In the genomic region with DNA sequence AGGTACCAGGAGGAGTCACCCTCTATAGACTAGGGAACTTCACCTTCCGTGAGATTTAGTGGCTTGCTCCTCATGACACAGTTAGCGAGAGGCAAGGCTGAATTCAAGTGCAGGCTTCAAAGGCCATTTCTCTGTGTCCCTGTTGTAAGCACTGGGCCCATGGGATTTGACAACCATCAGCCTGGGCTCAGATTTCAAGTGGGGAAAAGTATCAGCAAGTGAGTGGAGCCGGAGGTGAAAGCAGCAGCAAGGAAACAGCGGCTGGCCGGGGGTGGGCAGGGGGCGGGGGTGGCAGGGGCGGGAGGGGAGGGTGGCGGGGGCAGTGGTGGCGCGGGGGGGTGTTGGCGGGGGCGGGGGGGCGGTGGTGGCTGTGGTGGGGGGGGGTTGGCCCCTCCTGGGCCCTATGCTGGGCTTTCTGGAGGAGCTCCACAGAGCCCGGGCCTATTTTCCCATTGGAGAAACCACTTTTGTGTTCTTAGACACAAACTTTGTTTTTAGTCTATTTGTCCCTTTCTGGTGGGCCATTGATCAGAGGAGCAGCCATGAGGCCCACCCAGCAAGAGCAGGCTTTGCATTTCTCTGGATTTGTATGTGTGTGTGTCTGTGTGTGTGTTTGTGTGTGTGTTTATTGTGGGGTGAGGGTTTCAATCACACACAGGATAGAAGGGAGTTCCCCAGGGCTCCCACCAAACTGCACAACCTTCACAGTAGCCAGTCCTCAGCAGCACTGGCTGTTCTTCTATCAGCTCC, we compare ENCODE assay signal across 11 cellular contexts.
DNase-seq lines count a peak whose midpoint lies in the region; ATAC-seq and TF ChIP-seq lines count a peak whose summit lies in the region.
"Had no signal": no experiment of that assay in that cellular context is flagged by ENCODE, and none has a peak within 500 bp of the region (broad histone marks: within the 10 kb centered on the region; RNA-seq: fewer than 3 reads in every experiment).

No MANE protein-coding gene starts in this region.

- no peak overlapping the region for H3K9ac ChIP-seq in HUES48 (ENCODE audit: low read depth, low read length)

- no peaks in the 10 kb centered on the region for H3K9me3 Mint-ChIP-seq in CD4-positive, alpha-beta memory T cell
- H3K9me3 Mint-ChIP-seq: activated T-cell treated with anti-CD3 and anti-CD28 coated beads, Interleukin-2, amount 50 U/mL, for 4 hours had no signal

- H3K27ac ChIP-seq in A673 (ENCODE audit: low read depth, low read length, poor library complexity, severe bottlenecking) (no peak overlapping the region), HUES48 (ENCODE audit: low read depth, low read length) (peak overlapping the region; percentile 61), lower lobe of right lung (peak overlapping the region; percentile 22)
- no peak overlapping the region for H3K27ac ChIP-seq in CD4-positive, alpha-beta memory T cell (ENCODE audit: low read depth, low read length)

- TF ChIP-seq CTCF in A673 (conservative IDR thresholded peaks at IDR 0.05; ENCODE audit: low read depth, low read length) (no peak), lower lobe of right lung (IDR thresholded peaks at IDR 0.05) (no peak)

- DNase-seq in A673 (ENCODE audit: low spot score) = peak; percentile 76
- DNase-seq in NCI-H748 treated with DMSO at 0.1 percent for 48 hours (lab: John Stamatoyannopoulos, UW) = peak; percentile 75
- DNase-seq in lower lobe of right lung = no peak
- no peak for DNase-seq in SW 1271 (lab: John Stamatoyannopoulos, UW)
- no peak for DNase-seq in CD4-positive, alpha-beta memory T cell
- no peak for DNase-seq in head of caudate nucleus
- DNase-seq: activated T-cell treated with anti-CD3 and anti-CD28 coated beads, Interleukin-2, amount 50 U/mL, for 4 hours; NCI-H446 treated with DMSO at 0.1 percent for 48 hours had no signal

- ATAC-seq in lower lobe of right lung (no peak), GM18502 (IDR thresholded peaks at IDR 0.05; ENCODE audit: poor library complexity, unreplicated experiment) (no peak)
- ATAC-seq: activated T-cell treated with anti-CD3 and anti-CD28 coated beads, Interleukin-2, amount 50 U/mL, for 4 hours; gastroesophageal sphincter had no signal

- no peaks in the 10 kb centered on the region for H3K36me3 Mint-ChIP-seq in CD4-positive, alpha-beta memory T cell

- no peaks in the 10 kb centered on the region for H3K27me3 ChIP-seq in A673 (replicated peaks; ENCODE audit: insufficient read depth, low read depth, low read length, poor library complexity)
- no peaks in the 10 kb centered on the region for H3K27me3 ChIP-seq in HUES48 (ENCODE audit: control insufficient read depth, insufficient read depth, low read length)
- no peaks in the 10 kb centered on the region for H3K27me3 ChIP-seq in lower lobe of right lung (ENCODE audit: low read depth)
- no peaks in the 10 kb centered on the region for H3K27me3 ChIP-seq in CD4-positive, alpha-beta memory T cell (ENCODE audit: insufficient read depth, low read length)
- H3K27me3 ChIP-seq: gastroesophageal sphincter had no signal

- H3K4me3 ChIP-seq in A673 (ENCODE audit: low read depth, low read length, poor library complexity, severe bottlenecking) = no peak overlapping the region
- peak overlapping the region; percentile 17; the same call in 1 of the 2 replicates for H3K4me3 ChIP-seq in HUES48 (ENCODE audit: low read depth, low read length)
- H3K4me3 ChIP-seq in lower lobe of right lung = no peak overlapping the region
- H3K4me3 ChIP-seq in CD4-positive, alpha-beta memory T cell (ENCODE audit: low read length in 2 of 2) = no peak overlapping the region
- H3K4me3 ChIP-seq: gastroesophageal sphincter had no signal

- intact Hi-C loops in A673 (cut with micrococcal nuclease; ENCODE audit: unreplicated experiment) = loop anchor here (2.0 kb wide), 1 partner anchor 400 kb away; no protein-coding TSS in a partner anchor
- intact Hi-C loops in lower lobe of right lung (cut with DNase I) = no loop called here
- intact Hi-C loops in CD4-positive, alpha-beta memory T cell (cut with micrococcal nuclease) = no loop called here
- intact Hi-C loops in head of caudate nucleus (cut with DNase I) = no loop called here

- no TSS peak for BruUV-seq in A673 (replicated peaks; lab: Mats Ljungman, UMichigan)

- no peak overlapping the region for H3K27ac Mint-ChIP-seq in CD4-positive, alpha-beta memory T cell

- H3K36me3 ChIP-seq in A673 (ENCODE audit: insufficient read depth, low read length, poor library complexity, severe bottlenecking) = no peaks in the 10 kb centered on the region
- no peaks in the 10 kb centered on the region for H3K36me3 ChIP-seq in HUES48 (ENCODE audit: control insufficient read depth, insufficient read depth, low read length)
- no peaks in the 10 kb centered on the region for H3K36me3 ChIP-seq in lower lobe of right lung
- H3K36me3 ChIP-seq in CD4-positive, alpha-beta memory T cell (ENCODE audit: insufficient read depth, low read length) = no peaks in the 10 kb centered on the region
- H3K36me3 ChIP-seq: gastroesophageal sphincter had no signal

- peaks cover 3 to 5% (median 4%) of the 10 kb centered on the region in 4 donors for H3K4me1 Mint-ChIP-seq in CD4-positive, alpha-beta memory T cell

- peaks cover 14 to 28% of the 10 kb centered on the region in 2 donors for H3K27me3 Mint-ChIP-seq in CD4-positive, alpha-beta memory T cell

- no peak overlapping the region for H3K4me3 Mint-ChIP-seq in CD4-positive, alpha-beta memory T cell
- H3K4me3 Mint-ChIP-seq: activated T-cell treated with anti-CD3 and anti-CD28 coated beads, Interleukin-2, amount 50 U/mL, for 4 hours had no signal

- CTCF ChIA-PET in A673 (lab: Charles Lee) = interaction anchor here (0.6 kb wide), 1 partner anchor 223 kb away, joined by 4 read pairs; no protein-coding TSS in a partner anchor
- CTCF ChIA-PET in CD4-positive, alpha-beta memory T cell (lab: Charles Lee; ENCODE audit: partially characterized antibody) = interaction anchor here (1.2 kb wide), 1 partner anchor 408 kb away, joined by 4 read pairs; no protein-coding TSS in a partner anchor

- POLR2A ChIA-PET in A673 (lab: Charles Lee; ENCODE audit: low non-redundant PET) = no interaction called here
- POLR2A ChIA-PET in CD4-positive, alpha-beta memory T cell (lab: Charles Lee; ENCODE audit: partially characterized antibody) = no interaction called here

- H3K9me3 ChIP-seq in A673 (ENCODE audit: low read depth, low read length, poor library complexity, severe bottlenecking) = no peaks in the 10 kb centered on the region
- peaks cover 3% of the 10 kb centered on the region; the same call in 1 of the 2 replicates for H3K9me3 ChIP-seq in HUES48 (ENCODE audit: control insufficient read depth, insufficient read depth, low read length)
- H3K9me3 ChIP-seq in lower lobe of right lung = no peaks in the 10 kb centered on the region
- no peaks in the 10 kb centered on the region for H3K9me3 ChIP-seq in CD4-positive, alpha-beta memory T cell (ENCODE audit: control insufficient read depth in 1 of 2, low read length in 2 of 2)
- H3K9me3 ChIP-seq: gastroesophageal sphincter had no signal

- peaks cover 4% of the 10 kb centered on the region for H3K4me1 ChIP-seq in A673 (ENCODE audit: insufficient read depth, low read length, poor library complexity, severe bottlenecking)
- H3K4me1 ChIP-seq in HUES48 (ENCODE audit: control insufficient read depth, insufficient read depth, low read length) = peaks cover 27% of the 10 kb centered on the region
- peaks cover 18% of the 10 kb centered on the region for H3K4me1 ChIP-seq in lower lobe of right lung
- H3K4me1 ChIP-seq in CD4-positive, alpha-beta memory T cell (ENCODE audit: insufficient read depth, low read length) = no peaks in the 10 kb centered on the region

Comparison
In these comparisons a context has a peak if more than half of its experiments do, and no peak if none do; other contexts are left out.
1. DNase-seq: peak in A673 (single experiment) and NCI-H748 treated with DMSO at 0.1 percent for 48 hours (single experiment); none in lower lobe of right lung (single experiment), SW 1271 (0 of 2), CD4-positive, alpha-beta memory T cell (0 of 5) and head of caudate nucleus (0 of 42).
2. H3K27ac ChIP-seq: peak in HUES48 (single experiment) and lower lobe of right lung (single experiment); none in A673 (single experiment) and CD4-positive, alpha-beta memory T cell (single experiment).